Comparison of ENCODE assay signal across 27 cellular contexts in the genomic region with DNA sequence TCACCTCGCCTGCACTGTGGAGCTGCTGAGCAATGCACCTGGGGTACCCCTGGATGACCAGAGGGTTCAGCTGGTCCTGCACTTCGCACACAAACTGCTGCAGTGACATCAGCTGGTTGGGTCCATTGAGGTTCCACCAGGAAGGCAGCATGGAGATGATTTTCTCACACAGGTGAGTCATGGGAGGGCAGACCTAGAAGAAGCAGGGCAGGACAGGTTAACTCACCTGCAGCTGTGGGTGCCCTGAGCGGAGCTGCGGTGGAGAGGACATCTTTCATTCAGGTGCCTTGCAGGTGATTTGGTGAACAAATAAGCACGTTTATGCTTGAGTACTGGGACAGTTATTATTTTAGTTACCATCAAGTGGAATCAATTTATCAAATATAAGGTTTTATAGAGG.
"Had no signal": no experiment of that assay in that cellular context is flagged by ENCODE, and none has a peak within 500 bp of the region (broad histone marks: within the 10 kb centered on the region; RNA-seq: fewer than 3 reads in every experiment).

No MANE protein-coding gene starts in this region.

- H3K4me3 ChIP-seq: left lung, lower lobe of right lung, neural progenitor cell, ovary, right atrium auricular region, right lobe of liver, smooth muscle cell, stomach, testis, thyroid gland, transverse colon, upper lobe of right lung had no signal

- H3K36me3 ChIP-seq: left lung, lower lobe of right lung, neural progenitor cell, ovary, right atrium auricular region, right lobe of liver, stomach, thyroid gland, transverse colon, upper lobe of right lung had no signal

- ATAC-seq: left colon; left lung; lower lobe of right lung; natural killer cell; right lobe of liver; stimulated activated naive B cell treated with anti-CD40 and anti-IgM and Interleukin-4, amounts not matched to agents 10 μg/mL and 1 μg/mL and 100 μg/mL, for 72 hours; stimulated activated naive CD8-positive, alpha-beta T cell treated with anti-CD3 and anti-CD28 coated beads, Interleukin-15, Interleukin-2, amounts not matched to agents 100 U/mL and 50 U/mL, for 24 hours; upper lobe of right lung had no signal

- FAIRE-seq: islet of Langerhans, kidney, urothelium cell line had no signal

- H3K4me2 ChIP-seq: neural progenitor cell, smooth muscle cell had no signal

- H3K27me3 ChIP-seq: left lung, neural progenitor cell, ovary, right atrium auricular region, right lobe of liver, testis, thyroid gland, transverse colon, upper lobe of right lung had no signal

- H3K9me3 ChIP-seq: left lung, lower lobe of right lung, ovary, right atrium auricular region, right lobe of liver, stomach, testis, thyroid gland, transverse colon, upper lobe of right lung had no signal

- DNase-seq: hypothalamus; immature natural killer cell; kidney; left colon; lower lobe of right lung; mammary epithelial cell; mesendoderm; naive B cell; natural killer cell; nephron progenitor cell; ovary; right lobe of liver; stimulated activated CD4-positive, alpha-beta T cell treated with anti-CD3 and anti-CD28 coated beads, Interleukin-1b, Interleukin-23, amount 100 ng/mL, for 48 hours; stimulated activated CD4-positive, alpha-beta T cell treated with anti-CD3 and anti-CD28 coated beads, Interleukin-2, amount 100 ng/mL, for 48 hours; stimulated activated naive B cell treated with anti-CD40 and anti-IgM and Interleukin-4, amounts not matched to agents 10 μg/mL and 1 μg/mL and 100 μg/mL, for 72 hours; stimulated activated naive CD8-positive, alpha-beta T cell treated with anti-CD3 and anti-CD28 coated beads, Interleukin-15, Interleukin-2, amounts not matched to agents 100 U/mL and 50 U/mL, for 24 hours; stomach; testis; thyroid gland; transverse colon; upper lobe of right lung had no signal

- H3K4me1 ChIP-seq: lower lobe of right lung, right atrium auricular region, stomach, testis, thyroid gland, transverse colon, upper lobe of right lung had no signal

- H3K9ac ChIP-seq: neural progenitor cell had no signal

- H3K27ac ChIP-seq: left lung, lower lobe of right lung, neural progenitor cell, ovary, right atrium auricular region, right lobe of liver, stomach, testis, thyroid gland, transverse colon, upper lobe of right lung had no signal
